In genomic region chr13:65913173-65913572, GRCh38 we compare ENCODE assay signal across 13 cellular contexts.
DNase-seq lines count a peak whose midpoint lies in the region; ATAC-seq and TF ChIP-seq lines count a peak whose summit lies in the region.
"Had no signal": no experiment of that assay in that cellular context is flagged by ENCODE, and none has a peak within 500 bp of the region (broad histone marks: within the 10 kb centered on the region; RNA-seq: fewer than 3 reads in every experiment).

No MANE protein-coding gene starts in this region.

- peaks cover 65% of the 10 kb centered on the region for H3K4me1 Mint-ChIP-seq in chondrocyte (ENCODE audit: low read depth)
- H3K4me1 Mint-ChIP-seq: activated B cell treated with CpG ODN at 0.5 μM for 24 hours; stimulated activated memory B cell treated with anti-CD40 and anti-IgM and Interleukin-4, amounts not matched to agents 10 μg/mL and 1 μg/mL and 100 μg/mL, for 72 hours had no signal

- no peak overlapping the region for H3K4me3 Mint-ChIP-seq in chondrocyte (ENCODE audit: unreplicated experiment)
- H3K4me3 Mint-ChIP-seq: activated B cell treated with CpG ODN at 0.5 μM for 24 hours; stimulated activated memory B cell treated with anti-CD40 and anti-IgM and Interleukin-4, amounts not matched to agents 10 μg/mL and 1 μg/mL and 100 μg/mL, for 72 hours had no signal

- no peak overlapping the region for H3K4me3 ChIP-seq in AG04449 (ENCODE audit: low read depth, low read length)
- no peak overlapping the region for H3K4me3 ChIP-seq in kidney epithelial cell (ENCODE audit: low read depth, low read length)

- no peak for ATAC-seq in GM19035 (IDR thresholded peaks at IDR 0.05; ENCODE audit: unreplicated experiment)
- ATAC-seq: stimulated activated memory B cell treated with anti-CD40 and anti-IgM and Interleukin-4, amounts not matched to agents 10 μg/mL and 1 μg/mL and 100 μg/mL, for 72 hours had no signal

- H3K36me3 ChIP-seq in kidney epithelial cell (ENCODE audit: control insufficient read depth, insufficient read depth, low read length) = no peaks in the 10 kb centered on the region

- peaks cover 10% of the 10 kb centered on the region for H3K9me3 Mint-ChIP-seq in chondrocyte (ENCODE audit: low read depth)

- POLR2A ChIA-PET in AG04449 (lab: Yijun Ruan, JAX) = no interaction called here

- H3K36me3 Mint-ChIP-seq in chondrocyte (ENCODE audit: low read depth) = peaks cover 5% of the 10 kb centered on the region
- H3K36me3 Mint-ChIP-seq: stimulated activated memory B cell treated with anti-CD40 and anti-IgM and Interleukin-4, amounts not matched to agents 10 μg/mL and 1 μg/mL and 100 μg/mL, for 72 hours had no signal

- TF ChIP-seq CTCF in AG04449 (IDR thresholded peaks at IDR 0.05; ENCODE audit: insufficient read depth, low read length, missing control alignments) = no peak
- TF ChIP-seq CTCF in chondrocyte (IDR thresholded peaks at IDR 0.05) = peak; percentile 32
- TF ChIP-seq CTCF in kidney epithelial cell (IDR thresholded peaks at IDR 0.05; ENCODE audit: insufficient read depth, low read length, poor library complexity, severe bottlenecking) = no peak

- CTCF ChIA-PET in AG04449 (lab: Yijun Ruan, JAX) = interaction anchor here (1.2 to 1.4 kb wide), 2 partner anchors 18 to 1325 kb away, joined by 3 read pairs; no protein-coding TSS in a partner anchor

- no peaks in the 10 kb centered on the region for H3K27me3 Mint-ChIP-seq in chondrocyte (ENCODE audit: low read depth)
- H3K27me3 Mint-ChIP-seq: activated B cell treated with CpG ODN at 0.5 μM for 24 hours; stimulated activated memory B cell treated with anti-CD40 and anti-IgM and Interleukin-4, amounts not matched to agents 10 μg/mL and 1 μg/mL and 100 μg/mL, for 72 hours had no signal

- DNase-seq in AG04449 (ENCODE audit: low read depth, low spot score) (peak; percentile 55), LHCN-M2 (ENCODE audit: low read depth) (peak; percentile 94), chondrocyte (ENCODE audit: low spot score) (no peak), kidney epithelial cell (ENCODE audit: low read depth) (peak; percentile 37), OCI-M2 (lab: John Stamatoyannopoulos, UW; ENCODE audit: unreplicated experiment) (no peak), NCI-H524 (lab: John Stamatoyannopoulos, UW) (no peak), pons (ENCODE audit: low spot score) (no peak)
- DNase-seq: activated B cell treated with CpG ODN at 0.5 μM for 24 hours, KBM-7, NCI-H2171 treated with DMSO at 0.1 percent for 48 hours, RPMI8226 had no signal

- H3K27ac Mint-ChIP-seq in chondrocyte (ENCODE audit: unreplicated experiment) = peak overlapping the region; percentile 76
- H3K27ac Mint-ChIP-seq: activated B cell treated with CpG ODN at 0.5 μM for 24 hours; stimulated activated memory B cell treated with anti-CD40 and anti-IgM and Interleukin-4, amounts not matched to agents 10 μg/mL and 1 μg/mL and 100 μg/mL, for 72 hours had no signal

- H3K27me3 ChIP-seq in kidney epithelial cell (ENCODE audit: control insufficient read depth, insufficient read depth, low read length) = no peaks in the 10 kb centered on the region

Comparison
In these comparisons a context has a peak if more than half of its experiments do, and no peak if none do; other contexts are left out.
1. DNase-seq: peak in AG04449 (single experiment), LHCN-M2 (single experiment) and kidney epithelial cell (single experiment); none in chondrocyte (single experiment), OCI-M2 (single experiment), NCI-H524 (0 of 2) and pons (single experiment).